In the genomic region with DNA sequence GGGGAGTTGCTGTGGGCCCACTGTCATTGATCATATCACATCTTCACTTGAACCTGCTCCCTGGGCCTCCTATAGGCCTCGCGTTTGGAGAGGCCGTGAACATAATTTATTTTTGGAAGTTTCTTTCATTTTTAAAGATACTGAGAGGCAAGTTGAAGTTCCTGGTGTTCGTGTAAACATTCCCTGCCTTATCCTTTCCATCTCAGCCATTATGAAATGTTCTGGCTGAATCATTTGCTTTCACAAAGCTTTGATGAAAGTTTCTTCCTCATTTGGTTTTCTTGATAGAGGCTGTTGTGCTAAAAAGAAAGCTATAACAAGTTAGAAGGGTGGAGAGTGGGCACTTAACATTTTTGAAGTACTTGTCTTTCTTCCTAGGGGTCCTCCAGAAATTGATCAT, we compare ENCODE assay signal across 13 cellular contexts. TPM values are rescaled to one million over a fixed set of nuclear protein-coding genes. Genes with fewer than 3 reads are reported as not detected.
DNase-seq lines count a peak whose midpoint lies in the region; ATAC-seq and TF ChIP-seq lines count a peak whose summit lies in the region.
"Had no signal": no experiment of that assay in that cellular context is flagged by ENCODE, and none has a peak within 500 bp of the region (broad histone marks: within the 10 kb centered on the region; RNA-seq: fewer than 3 reads in every experiment).

No MANE protein-coding gene starts in this region.

- TF ChIP-seq POLR2A in transverse colon (IDR thresholded peaks at IDR 0.05) = no peak

- H3K27ac ChIP-seq in ascending aorta (peak overlapping the region; percentile 75 to 78), transverse colon (peak overlapping the region; percentile 33 to 51 (median 46)), foreskin keratinocyte (no peak overlapping the region)

- H3K27me3 ChIP-seq in ascending aorta (no peaks in the 10 kb centered on the region), transverse colon (no peaks in the 10 kb centered on the region), foreskin keratinocyte (no peaks in the 10 kb centered on the region)

- TF ChIP-seq CTCF in HFFc6 (IDR thresholded peaks at IDR 0.05) (no peak), ascending aorta (IDR thresholded peaks at IDR 0.05) (no peak), transverse colon (IDR thresholded peaks at IDR 0.05) (no peak), foreskin keratinocyte (conservative IDR thresholded peaks at IDR 0.05) (no peak)

- H3K4me3 Mint-ChIP-seq in HFFc6 = peak overlapping the region; percentile 78
- H3K4me3 Mint-ChIP-seq: stimulated activated effector memory CD8-positive, alpha-beta T cell treated with anti-CD3 and anti-CD28 coated beads, Interleukin-12 subunit alpha, Interleukin-12 subunit beta, amount 100 ng/mL, for 72 hours had no signal

- peak overlapping the region; percentile 92 for H3K27ac Mint-ChIP-seq in HFFc6
- H3K27ac Mint-ChIP-seq: stimulated activated effector memory CD8-positive, alpha-beta T cell treated with anti-CD3 and anti-CD28 coated beads, Interleukin-12 subunit alpha, Interleukin-12 subunit beta, amount 100 ng/mL, for 72 hours had no signal

- peak overlapping the region; percentile 15 to 33 for H3K4me3 ChIP-seq in ascending aorta
- no peak overlapping the region for H3K4me3 ChIP-seq in transverse colon

- intact Hi-C loops in ascending aorta (cut with DNase I) = no loop called here
- intact Hi-C loops in transverse colon (cut with DNase I; ENCODE audit: low total_unique reads) = no loop called here

- H3K4me1 ChIP-seq in ascending aorta = peaks cover 14 to 51% of the 10 kb centered on the region in 2 donors
- peaks cover 0 to 68% (median 37%) of the 10 kb centered on the region in 4 donors for H3K4me1 ChIP-seq in transverse colon
- peaks cover 14% of the 10 kb centered on the region for H3K4me1 ChIP-seq in foreskin keratinocyte

- WGBS in transverse colon (ENCODE audit: low coverage in 1 of 2), 2 donors = 26 to 33% methylated on average over 3 to 4 of the region's 4 CpGs

- no peaks in the 10 kb centered on the region for H3K9me3 Mint-ChIP-seq in HFFc6
- H3K9me3 Mint-ChIP-seq: stimulated activated effector memory CD8-positive, alpha-beta T cell treated with anti-CD3 and anti-CD28 coated beads, Interleukin-12 subunit alpha, Interleukin-12 subunit beta, amount 100 ng/mL, for 72 hours had no signal

- no peaks in the 10 kb centered on the region for H3K36me3 ChIP-seq in ascending aorta
- H3K36me3 ChIP-seq in transverse colon = no peaks in the 10 kb centered on the region

- no peaks in the 10 kb centered on the region for H3K27me3 Mint-ChIP-seq in HFFc6 (ENCODE audit: insufficient read depth)

- peaks cover 57% of the 10 kb centered on the region for H3K4me1 Mint-ChIP-seq in HFFc6 (ENCODE audit: low read depth)

- TF ChIP-seq EP300 in transverse colon (IDR thresholded peaks at IDR 0.05; ENCODE audit: low read depth) = no peak

- DNase-seq in HFFc6 = peak; percentile 85
- no peak for DNase-seq in ascending aorta (ENCODE audit: low spot score in 2 of 2)
- DNase-seq in hepatic stellate cell (ENCODE audit: low spot score) = peak; percentile 49
- DNase-seq in transverse colon = no peak
- no peak for DNase-seq in foreskin keratinocyte
- DNase-seq in SKM-1 treated with dmso at 0.1 percent for 144 hours (lab: John Stamatoyannopoulos, UW; ENCODE audit: unreplicated experiment) = no peak
- DNase-seq: activated CD4-positive, CD25-positive, alpha-beta regulatory T cell treated with anti-CD3 and anti-CD28 coated beads, Interleukin-2, amount 50 U/mL, for 72 hours; activated naive CD4-positive, alpha-beta T cell treated with anti-CD3 and anti-CD28 coated beads, Interleukin-2, amount 50 U/mL, for 16 hours; NCI-H2081; RPMI8226 had no signal

- H3K9me3 ChIP-seq in ascending aorta = no peaks in the 10 kb centered on the region
- H3K9me3 ChIP-seq in transverse colon = no peaks in the 10 kb centered on the region

- H3K36me3 Mint-ChIP-seq in HFFc6 (ENCODE audit: low read depth) = no peaks in the 10 kb centered on the region

- no peak for ATAC-seq in foreskin keratinocyte
- no peak for ATAC-seq in HG03469 (IDR thresholded peaks at IDR 0.05; ENCODE audit: unreplicated experiment)
- ATAC-seq: HCT116; stimulated activated effector memory CD8-positive, alpha-beta T cell treated with anti-CD3 and anti-CD28 coated beads, Interleukin-12 subunit alpha, Interleukin-12 subunit beta, amount 100 ng/mL, for 72 hours had no signal

- in situ Hi-C loops in transverse colon (cut with MboI; ENCODE audit: low pct_ligation_motif_present in 1 of 4, low pct_unique_long_range_greater_than_20kb in 1 of 4, low sequenced_read_pairs in 3 of 4) = loop anchor here in 1 of 4 donors (10.0 kb wide), 1 partner anchor 94 kb away; no protein-coding TSS in a partner anchor

RNA-seq across cellular contexts. Expression of gene CAMTA1, which starts 15.5 kb away (rescaled TPM):
- 10 to 100 TPM; 78.1 to 96.6 (median 86.1) TPM for total RNA-seq in HFFc6 (2021; fragmentation: NEBNext Ultra II Directional; extraction: Animal tissue kit (Norgen Biotek cat#: 25700))
- total RNA-seq in ascending aorta (53.3 TPM), transverse colon (100 to 1,000 TPM in 3 of 4 donors, 10 to 100 TPM in 1; 93.8 to 268 (median 130) TPM), foreskin keratinocyte (51.2 and 55.7 TPM in 2 replicates)
- 73.6 and 86.7 TPM in 2 replicates for polyA plus RNA-seq in foreskin keratinocyte

Comparison
In these comparisons a context has a peak if more than half of its experiments do, and no peak if none do; other contexts are left out.
1. DNase-seq: peak in HFFc6 (single experiment) and hepatic stellate cell (single experiment); none in ascending aorta (0 of 2), transverse colon (single experiment), foreskin keratinocyte (0 of 2) and SKM-1 treated with dmso at 0.1 percent for 144 hours (single experiment).
2. H3K4me3 ChIP-seq: peak in ascending aorta (2 of 2); none in transverse colon (0 of 4).